7 cellular contexts compared by ENCODE assay signal in genomic region chr4:1008840-1009646, GRCh38. TPM values are rescaled to one million over a fixed set of nuclear protein-coding genes. Genes with fewer than 3 reads are reported as not detected.
DNase-seq lines count a peak whose midpoint lies in the region; ATAC-seq and TF ChIP-seq lines count a peak whose summit lies in the region.

No MANE protein-coding gene starts in this region.

- DNase-seq in PC-3: no peak
- no peak for DNase-seq in astrocyte of the cerebellum (ENCODE audit: low read depth)
- peak; percentile 61 to 74 (median 69) for DNase-seq in right lobe of liver
- no peak for DNase-seq in erythroblast (lab: John Stamatoyannopoulos, UW)
- DNase-seq in NCI-H187 (lab: John Stamatoyannopoulos, UW): no peak

- H3K9ac ChIP-seq in PC-3 (ENCODE audit: low read length): no peak overlapping the region
- peak overlapping the region; percentile 3 to 69 for H3K9ac ChIP-seq in stomach smooth muscle (ENCODE audit: low read length in 2 of 2)

- no peaks in the 10 kb centered on the region for H3K36me3 ChIP-seq in PC-3 (ENCODE audit: low read depth, low read length)
- H3K36me3 ChIP-seq in right lobe of liver: peaks cover 0 to 8% (median 0%) of the 10 kb centered on the region in 4 donors
- H3K36me3 ChIP-seq in stomach smooth muscle (ENCODE audit: control insufficient read depth in 2 of 2, insufficient read depth in 2 of 2, low read length in 2 of 2): no peaks in the 10 kb centered on the region

- no peaks in the 10 kb centered on the region; the same call in 1 of the 2 replicates for H4K20me1 ChIP-seq in PC-3 (ENCODE audit: low read length)

- CTCF ChIA-PET in PC-3 (lab: Charles Lee): interaction anchor here (0.6 kb wide), 1 partner anchor 10 kb away, joined by 4 read pairs; no protein-coding TSS in a partner anchor

- TF ChIP-seq CTCF in PC-3 (conservative IDR thresholded peaks at IDR 0.05; ENCODE audit: low read depth, low read length): no peak
- no peak for TF ChIP-seq CTCF in astrocyte of the cerebellum (IDR thresholded peaks at IDR 0.05; ENCODE audit: low read depth, low read length, missing control alignments)
- TF ChIP-seq CTCF in right lobe of liver (IDR thresholded peaks at IDR 0.05): no peak

- no peaks in the 10 kb centered on the region for H3K9me2 ChIP-seq in PC-3 (replicated peaks; ENCODE audit: low read length)

- H3K4me1 ChIP-seq in PC-3 (ENCODE audit: insufficient read depth, low read length) (peaks cover 12% of the 10 kb centered on the region), right lobe of liver (peaks cover 0 to 33% (median 14%) of the 10 kb centered on the region in 4 donors), stomach smooth muscle (ENCODE audit: control insufficient read depth, insufficient read depth, low read length) (peaks cover 39% of the 10 kb centered on the region)

- no TSS peak for BruUV-seq in PC-3 (replicated peaks; lab: Mats Ljungman, UMichigan)

- no peaks in the 10 kb centered on the region for H3K9me3 ChIP-seq in PC-3 (ENCODE audit: low read length)
- H3K9me3 ChIP-seq in right lobe of liver: no peaks in the 10 kb centered on the region
- no peaks in the 10 kb centered on the region for H3K9me3 ChIP-seq in stomach smooth muscle (ENCODE audit: control insufficient read depth in 2 of 2, low read length in 2 of 2)

- in situ Hi-C loops in astrocyte of the cerebellum (cut with HindIII; ENCODE audit: low sequenced_read_pairs): no loop called here

- H3K4me3 ChIP-seq in PC-3 (ENCODE audit: low read length): peak overlapping the region; percentile 71
- peak overlapping the region; percentile 51 for H3K4me3 ChIP-seq in astrocyte of the cerebellum (ENCODE audit: low read depth, low read length)
- H3K4me3 ChIP-seq in right lobe of liver: peak overlapping the region; percentile 56 to 63 (median 62)
- H3K4me3 ChIP-seq in stomach smooth muscle (ENCODE audit: low read length in 2 of 2): peak overlapping the region; percentile 39 to 80

- H3K4me2 ChIP-seq in PC-3 (ENCODE audit: low read length): peak overlapping the region; percentile 96

- H2AFZ ChIP-seq in PC-3 (ENCODE audit: low read length): peak overlapping the region; percentile 57; the same call in 1 of the 2 replicates

- POLR2A ChIA-PET in PC-3 (lab: Charles Lee; ENCODE audit: unreplicated experiment): interaction anchor here (0.6 kb wide), 1 partner anchor 34 kb away, joined by 3 read pairs; no protein-coding TSS in a partner anchor

- no peaks in the 10 kb centered on the region for H3F3A ChIP-seq in PC-3 (ENCODE audit: low read length, unreplicated experiment)

- WGBS in right lobe of liver (ENCODE audit: insufficient coverage, low coverage, low lambda C conversion rate, missing lambda C conversion rate): 5% methylated on average over 25 of the region's 46 CpGs

- ATAC-seq in GM21723 (IDR thresholded peaks at IDR 0.05; ENCODE audit: unreplicated experiment) (peak; percentile 12), PC-3 (0 out of 2 replicates have a peak, but pooled peaks have one; percentile 4), right lobe of liver (peak in 3 of 4 donors; percentile 2 to 21 (median 3))

- H3K27me3 ChIP-seq in PC-3 (ENCODE audit: low read length) (0 out of 2 replicates have a peak, but pooled peaks cover 5% of the 10 kb centered on the region), right lobe of liver (no peaks in the 10 kb centered on the region), stomach smooth muscle (ENCODE audit: control insufficient read depth in 1 of 2, insufficient read depth in 2 of 2, low read length in 2 of 2) (peaks cover 24 to 28% of the 10 kb centered on the region in 2 donors)

- TF ChIP-seq POLR2A in right lobe of liver (IDR thresholded peaks at IDR 0.05) (no peak), erythroblast (IDR thresholded peaks at IDR 0.05; ENCODE audit: low read length) (no peak)

- intact Hi-C loops in PC-3 (cut with micrococcal nuclease) (no loop called here), right lobe of liver (cut with DNase I) (no loop called here)

- no peaks in the 10 kb centered on the region for H3K79me2 ChIP-seq in PC-3 (ENCODE audit: low read length)

- H3K27ac ChIP-seq in PC-3 (ENCODE audit: low read length) (no peak overlapping the region), right lobe of liver (no peak overlapping the region), stomach smooth muscle (ENCODE audit: low read length) (no peak overlapping the region)

RNA-seq across cellular contexts. Expression of gene FGFRL1, which starts 2.4 kb away (rescaled TPM):
- 31.2 and 42.6 TPM in 2 replicates for total RNA-seq in PC-3 (2014; rRNA removed)
- 10 to 100 TPM; 27.9 to 60.1 (median 45.7) TPM for total RNA-seq in right lobe of liver

RNA-seq across cellular contexts. Expression of gene SLC26A1, which starts 15.8 kb away (rescaled TPM):
- 0.52 TPM in 1 of 2 replicates, not detected in the other for total RNA-seq in PC-3 (2014; rRNA removed)
- 10 to 100 TPM in 5 of 6 experiments, 1 to 10 TPM in 1; 9.6 to 30.9 (median 23.0) TPM for total RNA-seq in right lobe of liver

RNA-seq across cellular contexts. Expression of gene IDUA, which starts 22.2 kb away (rescaled TPM):
- total RNA-seq in PC-3 (2014; rRNA removed): 10.1 and 10.3 TPM in 2 replicates
- 10 to 100 TPM in 3 of 6 experiments, 1 to 10 TPM in 3; 4.7 to 15.1 (median 11.0) TPM for total RNA-seq in right lobe of liver

RNA-seq across cellular contexts. Expression of gene DGKQ, which starts 35.7 kb away (rescaled TPM):
- 14.2 and 23.5 TPM in 2 replicates for total RNA-seq in PC-3 (2014; rRNA removed)
- 10 to 100 TPM in 1 of 6 experiments, 1 to 10 TPM in 5; 4.6 to 10.5 (median 5.7) TPM for total RNA-seq in right lobe of liver

Comparison
In these comparisons a context has a peak if more than half of its experiments do, and no peak if none do; other contexts are left out.
1. DNase-seq: peak in right lobe of liver (3 of 3); none in PC-3 (single experiment), astrocyte of the cerebellum (single experiment), erythroblast (0 of 2) and NCI-H187 (0 of 2).
2. Peak in every context shown above with its lines, with median percentiles within 50 percentile points of each other: ATAC-seq and H3K4me3 ChIP-seq.